In genomic region chr16:81394966-81395655, GRCh38 we compare ENCODE assay signal across 1 cellular context.
TF ChIP-seq lines count a peak whose summit lies in the region.

No MANE protein-coding gene starts in this region.

TF ChIP-seq in SK-N-SH treated with all-trans-retinoic acid at 6 μM for 48 hours, 23 proteins besides CTCF, POLR2A, EP300 and RAD21 (continued from another document):
- TF ChIP-seq POU6F1 (CRISPR knock-in tag; IDR thresholded peaks at IDR 0.05; ENCODE audit: borderline replicate concordance, low read depth) (no peak), RARB (CRISPR knock-in tag; IDR thresholded peaks at IDR 0.05) (no peak), ESRRG (CRISPR knock-in tag; IDR thresholded peaks at IDR 0.05) (no peak), GLIS3 (CRISPR knock-in tag; IDR thresholded peaks at IDR 0.05) (no peak), SNAI2 (CRISPR knock-in tag; IDR thresholded peaks at IDR 0.05) (no peak), TSHZ2 (CRISPR knock-in tag; IDR thresholded peaks at IDR 0.05) (no peak), TCF4 (CRISPR knock-in tag; IDR thresholded peaks at IDR 0.05; ENCODE audit: borderline replicate concordance) (no peak), PATZ1 (CRISPR knock-in tag; IDR thresholded peaks at IDR 0.05; ENCODE audit: borderline replicate concordance) (no peak), ISL1 (CRISPR knock-in tag; IDR thresholded peaks at IDR 0.05) (no peak), BACH2 (CRISPR knock-in tag; IDR thresholded peaks at IDR 0.05; ENCODE audit: borderline replicate concordance) (no peak), OSR1 (CRISPR knock-in tag; IDR thresholded peaks at IDR 0.05) (no peak), CSRNP3 (CRISPR knock-in tag; IDR thresholded peaks at IDR 0.05) (no peak), ZNF565 (CRISPR knock-in tag; conservative IDR thresholded peaks at IDR 0.05; ENCODE audit: low read depth) (no peak), ZNF8 (CRISPR knock-in tag; IDR thresholded peaks at IDR 0.05) (no peak)
TF ChIP-seq in SK-N-SH treated with all-trans-retinoic acid at 6 μM for 48 hours: peak in this region for 0.
